ENCODE assay signal across 10 cellular contexts in the genomic region with DNA sequence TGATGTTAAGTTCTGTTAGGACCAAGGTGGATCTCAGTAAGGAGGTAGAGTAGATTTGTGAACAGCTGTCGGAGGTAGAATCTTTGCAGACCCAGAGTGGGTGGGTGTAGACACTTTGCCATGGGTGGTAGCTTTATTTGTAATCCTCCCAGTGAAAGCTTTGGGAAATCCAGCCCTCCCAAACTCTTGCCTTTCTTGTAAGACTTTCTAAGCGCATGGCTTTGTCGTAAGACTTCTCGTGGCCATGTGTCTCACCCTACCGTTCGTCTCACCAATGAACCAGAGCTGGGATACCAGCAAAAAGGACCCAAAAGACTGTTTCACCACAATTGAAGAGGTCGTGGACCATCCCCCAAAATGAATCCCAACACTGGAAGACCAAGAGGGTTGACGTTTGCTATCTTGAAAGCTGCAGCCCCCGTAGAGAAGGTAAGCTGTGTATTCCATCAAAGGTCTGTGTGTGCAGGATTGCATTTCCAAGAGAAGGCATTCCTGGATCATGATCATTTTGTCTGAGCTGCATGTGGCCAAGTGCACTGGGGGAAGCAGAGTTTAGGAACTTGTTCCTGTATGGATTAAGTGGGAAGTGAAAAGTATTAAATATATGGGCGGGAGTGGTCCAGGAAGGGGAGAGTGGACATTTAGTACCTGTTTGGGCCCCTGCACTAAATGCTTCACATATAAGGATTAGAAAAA. TPM values are rescaled to one million over a fixed set of nuclear protein-coding genes. Genes with fewer than 3 reads are reported as not detected.
DNase-seq lines count a peak whose midpoint lies in the region; ATAC-seq and TF ChIP-seq lines count a peak whose summit lies in the region.
"Had no signal": no experiment of that assay in that cellular context is flagged by ENCODE, and none has a peak within 500 bp of the region (broad histone marks: within the 10 kb centered on the region; RNA-seq: fewer than 3 reads in every experiment).

No MANE protein-coding gene starts in this region.

- ATAC-seq in left colon = no peak
- no peak for ATAC-seq in stimulated activated naive B cell treated with anti-CD40 and anti-IgM and Interleukin-4, amounts not matched to agents 10 μg/mL and 1 μg/mL and 100 μg/mL, for 72 hours (replicated peaks)
- ATAC-seq in GM21528 (IDR thresholded peaks at IDR 0.05; ENCODE audit: low FRiP score, unreplicated experiment) = no peak

- no peaks in the 10 kb centered on the region for H3K9me3 Mint-ChIP-seq in endodermal cell
- no peaks in the 10 kb centered on the region for H3K9me3 Mint-ChIP-seq in stimulated activated naive B cell treated with anti-CD40 and anti-IgM and Interleukin-4, amounts not matched to agents 10 μg/mL and 1 μg/mL and 100 μg/mL, for 72 hours
- no peaks in the 10 kb centered on the region for H3K9me3 Mint-ChIP-seq in Calu3 (ENCODE audit: low read depth, unreplicated experiment)
- H3K9me3 Mint-ChIP-seq: activated naive CD4-positive, alpha-beta T cell treated with anti-CD3 and anti-CD28 coated beads, Interleukin-2, amount 50 U/mL, for 24 hours had no signal

- H3K27ac Mint-ChIP-seq in endodermal cell = no peak overlapping the region
- H3K27ac Mint-ChIP-seq in stimulated activated naive B cell treated with anti-CD40 and anti-IgM and Interleukin-4, amounts not matched to agents 10 μg/mL and 1 μg/mL and 100 μg/mL, for 72 hours = no peak overlapping the region
- H3K27ac Mint-ChIP-seq in Calu3 (ENCODE audit: unreplicated experiment) = no peak overlapping the region
- H3K27ac Mint-ChIP-seq: activated naive CD4-positive, alpha-beta T cell treated with anti-CD3 and anti-CD28 coated beads, Interleukin-2, amount 50 U/mL, for 24 hours had no signal

- H3K4me2 ChIP-seq in BLaER1 = peak overlapping the region; percentile 91

- H3K36me3 Mint-ChIP-seq in endodermal cell (ENCODE audit: low read depth) = peaks cover 25% of the 10 kb centered on the region
- no peaks in the 10 kb centered on the region for H3K36me3 Mint-ChIP-seq in stimulated activated naive B cell treated with anti-CD40 and anti-IgM and Interleukin-4, amounts not matched to agents 10 μg/mL and 1 μg/mL and 100 μg/mL, for 72 hours
- peaks cover 3% of the 10 kb centered on the region for H3K36me3 Mint-ChIP-seq in Calu3 (ENCODE audit: insufficient read depth, unreplicated experiment)
- H3K36me3 Mint-ChIP-seq: activated naive CD4-positive, alpha-beta T cell treated with anti-CD3 and anti-CD28 coated beads, Interleukin-2, amount 50 U/mL, for 24 hours had no signal

- peaks cover 18% of the 10 kb centered on the region for H4K20me1 ChIP-seq in BLaER1

- peaks cover 12% of the 10 kb centered on the region for H3K4me1 Mint-ChIP-seq in endodermal cell
- peaks cover 9 to 23% of the 10 kb centered on the region in 2 donors for H3K4me1 Mint-ChIP-seq in stimulated activated naive B cell treated with anti-CD40 and anti-IgM and Interleukin-4, amounts not matched to agents 10 μg/mL and 1 μg/mL and 100 μg/mL, for 72 hours
- H3K4me1 Mint-ChIP-seq in Calu3 (ENCODE audit: low read depth, unreplicated experiment) = no peaks in the 10 kb centered on the region

- no peaks in the 10 kb centered on the region for H3K27me3 ChIP-seq in BLaER1
- H3K27me3 ChIP-seq in endodermal cell (ENCODE audit: control insufficient read depth, insufficient read depth, low read length, poor library complexity, severe bottlenecking) = no peaks in the 10 kb centered on the region
- H3K27me3 ChIP-seq in ovary = no peaks in the 10 kb centered on the region

- no peak for TF ChIP-seq EP300 in ovary (IDR thresholded peaks at IDR 0.05)

- H3K9ac ChIP-seq in BLaER1 (peak overlapping the region; percentile 94), endodermal cell (ENCODE audit: extremely low read depth, low read length, poor library complexity, severe bottlenecking) (peak overlapping the region; percentile 58)

- no TSS peak for BruUV-seq in Calu3 (replicated peaks; lab: Mats Ljungman, UMichigan)

- TF ChIP-seq CTCF in endodermal cell (conservative IDR thresholded peaks at IDR 0.05) = no peak
- TF ChIP-seq CTCF in ovary (IDR thresholded peaks at IDR 0.05) = no peak
- no peak for TF ChIP-seq CTCF in Calu3 (IDR thresholded peaks at IDR 0.05; ENCODE audit: unreplicated experiment)

- H3K27ac ChIP-seq in BLaER1 = peak overlapping the region; percentile 87
- H3K27ac ChIP-seq in endodermal cell (ENCODE audit: low read depth, low read length) = no peak overlapping the region
- no peak overlapping the region for H3K27ac ChIP-seq in ovary

- peaks cover 73% of the 10 kb centered on the region for H3K4me1 ChIP-seq in BLaER1
- H3K4me1 ChIP-seq in endodermal cell (ENCODE audit: control insufficient read depth, insufficient read depth, low read length) = peaks cover 7% of the 10 kb centered on the region
- no peaks in the 10 kb centered on the region for H3K4me1 ChIP-seq in ovary (ENCODE audit: insufficient read depth)

- H3K4me3 ChIP-seq in BLaER1 (peak overlapping the region; percentile 91), endodermal cell (ENCODE audit: low read length) (peak overlapping the region; percentile 95), ovary (peak overlapping the region; percentile 77)

- no peak for TF ChIP-seq POLR2A in ovary (IDR thresholded peaks at IDR 0.05)

- H3K36me3 ChIP-seq in BLaER1 (peaks cover 21% of the 10 kb centered on the region; the same call in 1 of the 2 replicates), endodermal cell (ENCODE audit: control insufficient read depth, insufficient read depth, low read length) (peaks cover 9% of the 10 kb centered on the region), ovary (no peaks in the 10 kb centered on the region)

- H3K4me3 Mint-ChIP-seq in endodermal cell (no peak overlapping the region), Calu3 (ENCODE audit: low read depth, unreplicated experiment) (no peak overlapping the region)
- no peak overlapping the region for H3K4me3 Mint-ChIP-seq in stimulated activated naive B cell treated with anti-CD40 and anti-IgM and Interleukin-4, amounts not matched to agents 10 μg/mL and 1 μg/mL and 100 μg/mL, for 72 hours
- H3K4me3 Mint-ChIP-seq: activated naive CD4-positive, alpha-beta T cell treated with anti-CD3 and anti-CD28 coated beads, Interleukin-2, amount 50 U/mL, for 24 hours had no signal

- no peaks in the 10 kb centered on the region for H3K9me3 ChIP-seq in BLaER1
- H3K9me3 ChIP-seq in endodermal cell (ENCODE audit: control insufficient read depth, low read length) = no peaks in the 10 kb centered on the region
- H3K9me3 ChIP-seq in ovary = no peaks in the 10 kb centered on the region

- intact Hi-C loops in ovary (cut with DNase I) (loop anchor here (2.0 to 10.0 kb wide), 7 partner anchors 70 to 390 kb away; a partner anchor contains a TSS), left colon (cut with DNase I, micrococcal nuclease) (loop anchor here (5.0 to 10.0 kb wide), 3 partner anchors 68 to 380 kb away; a partner anchor contains a TSS), Calu3 (cut with micrococcal nuclease; ENCODE audit: unreplicated experiment) (loop anchor here (5.0 to 10.0 kb wide), 2 partner anchors 150 to 378 kb away; no protein-coding TSS in a partner anchor)

- DNase-seq in M059J (ENCODE audit: low read depth) (peak; percentile 38), endodermal cell (peak; percentile 51), ovary (no peak), left colon (no peak), Calu3 (no peak)
- no peak for DNase-seq in stimulated activated naive B cell treated with anti-CD40 and anti-IgM and Interleukin-4, amounts not matched to agents 10 μg/mL and 1 μg/mL and 100 μg/mL, for 72 hours
- DNase-seq: HCEC 1CT had no signal

- 71 to 75% methylated on average over 8 to 10 of the region's 10 CpGs for WGBS in endodermal cell (ENCODE audit: insufficient coverage in 1 of 2, insufficient read length in 1 of 2), 2 experiments
- whole genome bisulfite sequencing in ovary, 3 donors = 69 to 81% (median 73%) methylated on average over 10 of the region's 10 CpGs

- CTCF ChIA-PET in Calu3 (lab: Charles Lee) = interaction anchor here (0.6 kb wide), 1 partner anchor 247 kb away, joined by 4 read pairs; no protein-coding TSS in a partner anchor

- H3K27me3 Mint-ChIP-seq in endodermal cell (ENCODE audit: insufficient read depth) (no peaks in the 10 kb centered on the region), Calu3 (ENCODE audit: unreplicated experiment) (no peaks in the 10 kb centered on the region)
- H3K27me3 Mint-ChIP-seq in stimulated activated naive B cell treated with anti-CD40 and anti-IgM and Interleukin-4, amounts not matched to agents 10 μg/mL and 1 μg/mL and 100 μg/mL, for 72 hours = no peaks in the 10 kb centered on the region
- H3K27me3 Mint-ChIP-seq: activated naive CD4-positive, alpha-beta T cell treated with anti-CD3 and anti-CD28 coated beads, Interleukin-2, amount 50 U/mL, for 24 hours had no signal

RNA-seq across cellular contexts. Expression of a gene that starts 5.8 kb away (rescaled TPM):
- 124 and 158 TPM in 2 replicates for total RNA-seq in M059J (2014; rRNA removed; shearing (Covaris generic))
- total RNA-seq in endodermal cell (10 to 100 TPM in 1 of 2 donors, 1 to 10 TPM in 1; 9.2 to 12.6 TPM), ovary (10 to 100 TPM; 17.0 to 31.4 (median 24.2) TPM), left colon (10 to 100 TPM; 16.8 to 17.5 TPM), Calu3 (2022) (28.0 and 34.6 TPM in 2 replicates)
- 32.7 TPM for polyA plus RNA-seq in endodermal cell (2013, experiment 1 of 2)
- polyA plus RNA-seq in endodermal cell (2013, experiment 2 of 2) = 30.0 TPM
- polyA plus RNA-seq in ovary = 10 to 100 TPM; 34.2 to 35.6 TPM

Comparison
In these comparisons a context has a peak if more than half of its experiments do, and no peak if none do; other contexts are left out.
1. DNase-seq: peak in M059J (single experiment) and endodermal cell (single experiment); none in ovary (0 of 5), left colon (0 of 2), stimulated activated naive B cell treated with anti-CD40 and anti-IgM and Interleukin-4, amounts not matched to agents 10 μg/mL and 1 μg/mL and 100 μg/mL, for 72 hours (single experiment) and Calu3 (single experiment).
2. Peak in every context shown above with its lines, with median percentiles within 50 percentile points of each other: H3K4me3 ChIP-seq.